Comparison of ENCODE assay signal across 21 cellular contexts in genomic region chr12:117035287-117035686, GRCh38.
"Had no signal": no experiment of that assay in that cellular context is flagged by ENCODE, and none has a peak within 500 bp of the region (broad histone marks: within the 10 kb centered on the region; RNA-seq: fewer than 3 reads in every experiment).

No MANE protein-coding gene starts in this region.

- DNase-seq: activated CD4-positive, alpha-beta memory T cell treated with anti-CD3 and anti-CD28 coated beads for 36 hours; activated CD4-positive, CD25-positive, alpha-beta regulatory T cell treated with anti-CD3 and anti-CD28 coated beads, Interleukin-2, amount 50 U/mL, for 72 hours; activated effector memory CD4-positive, alpha-beta T cell treated with anti-CD3 and anti-CD28 coated beads, Interleukin-2, amount 50 U/mL, for 16 hours; activated T-cell treated with anti-CD3 and anti-CD28 coated beads, Interleukin-2, amount 50 U/mL, for 4 hours; amniotic stem cell; brain microvascular endothelial cell; cerebellar nuclear complex; effector memory CD8-positive, alpha-beta T cell; kidney glomerular epithelial cell; mucosa of descending colon; stimulated activated CD4-positive, alpha-beta T cell treated with anti-CD3 and anti-CD28 coated beads, Interleukin-12 subunit alpha, Interleukin-12 subunit beta, amount 100 ng/mL, for 4 hours; stimulated activated naive CD4-positive, alpha-beta T cell; T-helper 17 cell had no signal

- H3K27ac ChIP-seq: brain microvascular endothelial cell, gastroesophageal sphincter, hepatocyte, suprapubic skin, upper lobe of right lung had no signal

- H3K4me3 ChIP-seq: gastroesophageal sphincter, hepatocyte, lung, mucosa of descending colon, suprapubic skin, upper lobe of right lung had no signal

- H3K27me3 ChIP-seq: hepatocyte had no signal

- H3K9me3 ChIP-seq: gastroesophageal sphincter, mucosa of descending colon, suprapubic skin, upper lobe of right lung had no signal

- H3K36me3 ChIP-seq: brain microvascular endothelial cell, upper lobe of right lung had no signal

- ATAC-seq: activated naive CD4-positive, alpha-beta T cell treated with anti-CD3 and anti-CD28 coated beads, Interleukin-2, amount 50 U/mL, for 72 hours; activated T-cell treated with anti-CD3 and anti-CD28 coated beads, Interleukin-2, amount 50 U/mL, for 4 hours; effector memory CD8-positive, alpha-beta T cell; gastroesophageal sphincter; mucosa of descending colon; naive thymus-derived CD8-positive, alpha-beta T cell; sciatic nerve; T-helper 17 cell; upper lobe of right lung had no signal

- H3K4me1 ChIP-seq: upper lobe of right lung had no signal
